ENCODE assay signal across 8 cellular contexts in genomic region chr12:117836999-117837736, GRCh38.
DNase-seq lines count a peak whose midpoint lies in the region; FAIRE-seq and TF ChIP-seq lines count a peak whose summit lies in the region.

No MANE protein-coding gene starts in this region.

- no peaks in the 10 kb centered on the region for H3K36me3 ChIP-seq in neutrophil

- H3K27me3 ChIP-seq in neutrophil: peaks cover 10% of the 10 kb centered on the region

- DNase-seq in NCI-H524 (lab: John Stamatoyannopoulos, UW) (peak; percentile 46 to 83), NCI-H524 treated with DMSO at 0.1 percent for 48 hours (lab: John Stamatoyannopoulos, UW) (no peak), HUDEP-2 (lab: John Stamatoyannopoulos, UW; ENCODE audit: unreplicated experiment in 76 of 76) (peak in 55 of 76 experiments; percentile 2 to 66 (median 31)), RCC 7860 (ENCODE audit: low spot score) (peak; percentile 23), foreskin fibroblast (peak; percentile 51 to 87), stromal cell of bone marrow (ENCODE audit: low read depth) (peak; percentile 66)
- DNase-seq in activated T-helper 9 cell treated with anti-CD3 and anti-CD28 coated beads, Interleukin-2, amount 50 U/mL, for 16 hours (ENCODE audit: low read depth): peak; percentile 63

- H3K27ac ChIP-seq in neutrophil: no peak overlapping the region

- H3K4me3 ChIP-seq in foreskin fibroblast (ENCODE audit: low read depth in 1 of 2, low read length in 2 of 2) (no peak overlapping the region), neutrophil (ENCODE audit: low read depth in 1 of 2, low read length in 1 of 2) (no peak overlapping the region)

- no peaks in the 10 kb centered on the region for H3K9me3 ChIP-seq in neutrophil

- FAIRE-seq in RCC 7860 (lab: Jason Lieb, UNC): no peak

- TF ChIP-seq CTCF in foreskin fibroblast (IDR thresholded peaks at IDR 0.05; ENCODE audit: low read depth, low read length): peak; percentile 98
- peak; percentile 77 for TF ChIP-seq CTCF in neutrophil (IDR thresholded peaks at IDR 0.05)

- no peaks in the 10 kb centered on the region for H3K4me1 ChIP-seq in neutrophil (ENCODE audit: control insufficient read depth in 1 of 2, insufficient read depth in 1 of 2, low read depth in 1 of 2, low read length in 1 of 2)
